ENCODE assay signal across 9 cellular contexts in genomic region chr5:173572431-173573125, GRCh38. TPM values are rescaled to one million over a fixed set of nuclear protein-coding genes. Genes with fewer than 3 reads are reported as not detected.
DNase-seq lines count a peak whose midpoint lies in the region; ATAC-seq and TF ChIP-seq lines count a peak whose summit lies in the region.
"Had no signal": no experiment of that assay in that cellular context is flagged by ENCODE, and none has a peak within 500 bp of the region (broad histone marks: within the 10 kb centered on the region; RNA-seq: fewer than 3 reads in every experiment).

No MANE protein-coding gene starts in this region.

- no peaks in the 10 kb centered on the region for H3K9me1 ChIP-seq in IMR-90 (ENCODE audit: insufficient read depth, low read length)

- no peaks in the 10 kb centered on the region for H3K36me3 ChIP-seq in IMR-90 (ENCODE audit: control insufficient read depth, insufficient read depth, low read length)
- H3K36me3 ChIP-seq in mammary epithelial cell (ENCODE audit: insufficient read depth, low read length), result no peaks in the 10 kb centered on the region
- H3K36me3 ChIP-seq in muscle layer of duodenum (ENCODE audit: control insufficient read depth in 1 of 2, insufficient read depth in 2 of 2, low read length in 2 of 2), result no peaks in the 10 kb centered on the region

- H2AFZ ChIP-seq in IMR-90 (replicated peaks; ENCODE audit: low read length, poor library complexity) (peak overlapping the region; percentile 72), mammary epithelial cell (ENCODE audit: low read depth, low read length) (peak overlapping the region; percentile 83)

- peak overlapping the region; percentile 85 for H2AK5ac ChIP-seq in IMR-90 (ENCODE audit: low read depth, low read length)

- 0 out of 2 replicates have a peak overlapping the region, but pooled peaks have one; percentile 34 for H3K56ac ChIP-seq in IMR-90 (ENCODE audit: extremely low read depth, insufficient read depth, low read length)

- H3K27ac ChIP-seq in IMR-90 (ENCODE audit: insufficient read depth, low read length) (no peak overlapping the region), mammary epithelial cell (ENCODE audit: insufficient read depth, low read depth, low read length) (no peak overlapping the region), muscle layer of duodenum (ENCODE audit: low read length) (no peak overlapping the region)

- H2BK20ac ChIP-seq in IMR-90 (ENCODE audit: low read depth, low read length), result peak overlapping the region; percentile 89

- H3K4me1 ChIP-seq in IMR-90 (ENCODE audit: control insufficient read depth, insufficient read depth, low read length) (peaks cover 3% of the 10 kb centered on the region), mammary epithelial cell (ENCODE audit: insufficient read depth, low read length) (peaks cover 18% of the 10 kb centered on the region), muscle layer of duodenum (ENCODE audit: control insufficient read depth in 1 of 2, insufficient read depth in 2 of 2, low read length in 2 of 2) (peaks cover 0 to 9% of the 10 kb centered on the region in 2 donors)

- peak overlapping the region; percentile 53 for H2AK9ac ChIP-seq in IMR-90 (replicated peaks; ENCODE audit: low read depth, low read length, poor library complexity)

- BruUV-seq in IMR-90 (replicated peaks; lab: Mats Ljungman, UMichigan) (no TSS peak), mammary epithelial cell (replicated peaks; lab: Mats Ljungman, UMichigan) (no TSS peak)

- ATAC-seq in IMR-90 (ENCODE audit: low read depth), result peak; percentile 52
- no peak for ATAC-seq in GM19395 (IDR thresholded peaks at IDR 0.05; ENCODE audit: unreplicated experiment)
- no peak for ATAC-seq in HG03460 (IDR thresholded peaks at IDR 0.05; ENCODE audit: unreplicated experiment)

- DNase-seq in AG04449 (ENCODE audit: low read depth, low spot score) (no peak), IMR-90 (no peak), mammary epithelial cell (no peak), NOMO-1 treated with DMSO at 0.1 percent for 48 hours (lab: John Stamatoyannopoulos, UW; ENCODE audit: unreplicated experiment) (no peak)
- no peak for DNase-seq in effector CD8-positive, alpha-beta T cell (lab: John Stamatoyannopoulos, UW)

- H4K5ac ChIP-seq in IMR-90 (ENCODE audit: low read depth, low read length), result peak overlapping the region; percentile 62

- peak overlapping the region; percentile 84 for H2BK120ac ChIP-seq in IMR-90 (ENCODE audit: low read depth, low read length)

- in situ Hi-C loops in IMR-90 (cut with MboI; ENCODE audit: low sequenced_read_pairs) (loop anchor here (5.0 kb wide), 1 partner anchor 280 kb away; no protein-coding TSS in a partner anchor), mammary epithelial cell (cut with MboI; ENCODE audit: low sequenced_read_pairs in 2 of 2) (loop anchor here (10.0 to 25.0 kb wide), 3 partner anchors 278 to 610 kb away; partner anchors contain the start of genes ATP6V0E1 (in 1 of the 2) and RPL26L1 (in 1 of the 2))

- H4K20me1 ChIP-seq in IMR-90 (ENCODE audit: insufficient read depth, low read length) (no peaks in the 10 kb centered on the region), mammary epithelial cell (ENCODE audit: insufficient read depth, low read length) (no peaks in the 10 kb centered on the region)

- peak overlapping the region; percentile 81 for H4K91ac ChIP-seq in IMR-90 (ENCODE audit: insufficient read depth, low read depth, low read length)

- peak overlapping the region; percentile 40 for H3K14ac ChIP-seq in IMR-90 (replicated peaks; ENCODE audit: low read depth, low read length)

- TF ChIP-seq RAD21 in IMR-90 (IDR thresholded peaks at IDR 0.05; ENCODE audit: low read length), result no peak

- H3K79me2 ChIP-seq in mammary epithelial cell (ENCODE audit: insufficient read depth, low read length), result no peaks in the 10 kb centered on the region

- H3K4me2 ChIP-seq in IMR-90 (ENCODE audit: low read depth, low read length) (peak overlapping the region; percentile 87), mammary epithelial cell (ENCODE audit: insufficient read depth, low read depth, low read length) (peak overlapping the region; percentile 85)

- H3K27me3 ChIP-seq in IMR-90 (ENCODE audit: control insufficient read depth, insufficient read depth, low read length) (no peaks in the 10 kb centered on the region), mammary epithelial cell (ENCODE audit: insufficient read depth, low read length) (no peaks in the 10 kb centered on the region), muscle layer of duodenum (ENCODE audit: low read depth, low read length) (no peaks in the 10 kb centered on the region)

- TF ChIP-seq POLR2A in IMR-90 (IDR thresholded peaks at IDR 0.05; ENCODE audit: low read depth, low read length), result no peak

- peaks cover 2% of the 10 kb centered on the region for H3K9me3 ChIP-seq in IMR-90 (ENCODE audit: control insufficient read depth, insufficient read depth, low read length)
- H3K9me3 ChIP-seq in mammary epithelial cell (replicated peaks; ENCODE audit: insufficient read depth, low read length), result no peaks in the 10 kb centered on the region
- peaks cover 3 to 6% of the 10 kb centered on the region in 2 donors for H3K9me3 ChIP-seq in muscle layer of duodenum (ENCODE audit: control insufficient read depth in 1 of 2, low read length in 2 of 2)

- intact Hi-C loops in IMR-90 (cut with micrococcal nuclease) (loop anchor here (1.0 to 5.0 kb wide), 6 partner anchors 75 to 278 kb away; no protein-coding TSS in a partner anchor), mammary epithelial cell (cut with micrococcal nuclease) (loop anchor here (1.0 to 2.0 kb wide), 4 partner anchors 118 to 406 kb away; no protein-coding TSS in a partner anchor)

- dilution Hi-C loops in IMR-90 (cut with HindIII; ENCODE audit: low sequenced_read_pairs, unreplicated experiment), result no loop called here
- dilution Hi-C loops in mammary epithelial cell (cut with HindIII; ENCODE audit: low sequenced_read_pairs), result no loop called here

- H3K4me3 ChIP-seq in AG04449 (ENCODE audit: low read depth, low read length) (peak overlapping the region; percentile 21; the same call in 1 of the 2 replicates), IMR-90 (ENCODE audit: insufficient read depth, low read depth, low read length) (no peak overlapping the region), mammary epithelial cell (replicated peaks in 1 of 3; ENCODE audit: insufficient read depth in 1 of 3, low read depth in 2 of 3, low read length in 3 of 3) (peak overlapping the region in 1 of 3 experiments; percentile 16), muscle layer of duodenum (ENCODE audit: low read depth in 1 of 2, low read length in 2 of 2) (peak overlapping the region; percentile 37 to 39)
- H3K4me3 ChIP-seq: lung had no signal

- H3K23ac ChIP-seq in IMR-90 (ENCODE audit: low read depth, low read length), result no peak overlapping the region

- peak overlapping the region; percentile 44 for H3K18ac ChIP-seq in IMR-90 (ENCODE audit: low read depth, low read length)

- H3K9ac ChIP-seq in IMR-90 (ENCODE audit: low read depth, low read length), result peak overlapping the region; percentile 53; the same call in 1 of the 2 replicates
- H3K9ac ChIP-seq in mammary epithelial cell (ENCODE audit: insufficient read depth, low read length), result no peak overlapping the region

- no peak for TF ChIP-seq CTCF in AG04449 (IDR thresholded peaks at IDR 0.05; ENCODE audit: insufficient read depth, low read length, missing control alignments)
- no peak for TF ChIP-seq CTCF in IMR-90 (conservative IDR thresholded peaks at IDR 0.05; ENCODE audit: low read depth, low read length)
- no peak for TF ChIP-seq CTCF in mammary epithelial cell (conservative IDR thresholded peaks at IDR 0.05 in 1 of 2, IDR thresholded peaks at IDR 0.05 in 1 of 2; ENCODE audit: extremely low read depth in 1 of 2, insufficient read depth in 1 of 2, low read depth in 1 of 2, low read length in 2 of 2)

- 0% methylated on average over 2 of the region's 6 CpGs; no CpG with 5 or more reads in 1 of the 2 experiments for WGBS in IMR-90 (ENCODE audit: extremely low coverage in 2 of 2, insufficient read length in 1 of 2), 2 experiments
- 4% methylated on average over 6 of the region's 6 CpGs for WGBS in mammary epithelial cell (ENCODE audit: low coverage, missing lambda C conversion rate)

- peak overlapping the region; percentile 72 to 96 for H4K8ac ChIP-seq in IMR-90 (ENCODE audit: low read depth in 2 of 2, low read length in 2 of 2)

- peak overlapping the region; percentile 89 for H3K4ac ChIP-seq in IMR-90 (ENCODE audit: low read depth, low read length)

- POLR2A ChIA-PET in AG04449 (lab: Yijun Ruan, JAX), result interaction anchor here (1.1 to 1.6 kb wide), 2 partner anchors 244 to 245 kb away, joined by 4 to 7 read pairs; partner anchors contain the start of gene STC2
- POLR2A ChIA-PET in IMR-90 (lab: Charles Lee; ENCODE audit: unreplicated experiment), result no interaction called here

- no peaks in the 10 kb centered on the region for H3K79me1 ChIP-seq in IMR-90 (ENCODE audit: low read depth in 1 of 2, low read length in 2 of 2)

- CTCF ChIA-PET in AG04449 (lab: Yijun Ruan, JAX), result interaction anchor here (0.6 to 8.6 kb wide), 57 partner anchors 9 to 745 kb away, joined by 3 to 128 read pairs (median 5); partner anchors contain the start of gene STC2
- CTCF ChIA-PET in IMR-90 (lab: Yijun Ruan, JAX), result interaction anchor here (0.5 to 2.0 kb wide), 17 partner anchors 8 to 280 kb away, joined by 3 to 8 read pairs (median 4); no protein-coding TSS in a partner anchor
- CTCF ChIA-PET in mammary epithelial cell (lab: Charles Lee; ENCODE audit: low non-redundant PET), result interaction anchor here (0.6 to 1.0 kb wide), 3 partner anchors 279 to 864 kb away, joined by 3 to 4 read pairs (median 4); no protein-coding TSS in a partner anchor

- no peak overlapping the region for H2BK5ac ChIP-seq in IMR-90 (ENCODE audit: low read depth, low read length, poor library complexity, severe bottlenecking)

- peak overlapping the region; percentile 86 for H2BK15ac ChIP-seq in IMR-90 (ENCODE audit: low read depth, low read length)

TF ChIP-seq in IMR-90, 13 proteins besides CTCF, POLR2A, EP300 and RAD21 (continues in another document):
- no peak for TF ChIP-seq MAFK (IDR thresholded peaks at IDR 0.05; ENCODE audit: low read depth, low read length)
- TF ChIP-seq MXI1 (IDR thresholded peaks at IDR 0.05; ENCODE audit: borderline replicate concordance, low read depth, low read length), result no peak
- no peak for TF ChIP-seq RFX5 (IDR thresholded peaks at IDR 0.05; ENCODE audit: low read depth, low read length)
- TF ChIP-seq RCOR1 (IDR thresholded peaks at IDR 0.05; ENCODE audit: insufficient replicate concordance, low read length), result no peak
- TF ChIP-seq FOS (IDR thresholded peaks at IDR 0.05; ENCODE audit: low read depth, low read length), result no peak
- no peak for TF ChIP-seq SMC3 (IDR thresholded peaks at IDR 0.05; ENCODE audit: low read depth, low read length)
- no peak for TF ChIP-seq CHD1 (IDR thresholded peaks at IDR 0.05; ENCODE audit: low read depth, low read length)
- TF ChIP-seq MAZ (IDR thresholded peaks at IDR 0.05; ENCODE audit: borderline replicate concordance, low read depth, low read length), result no peak

RNA-seq across cellular contexts. Expression of gene BOD1, which starts 43.9 kb away (rescaled TPM):
- total RNA-seq in IMR-90 (2012; rRNA removed), result 71.7 and 74.7 TPM in 2 replicates
- polyA plus RNA-seq in IMR-90 (2012; rRNA removed), result 48.5 and 57.9 TPM in 2 replicates
- 24.1 and 26.3 TPM in 2 replicates for polyA plus RNA-seq in IMR-90 (2012; cell fraction: cytosol; rRNA removed)
- 36.9 and 116 TPM in 2 replicates for polyA plus RNA-seq in IMR-90 (2012; cell fraction: nucleus; rRNA removed; ENCODE audit: low replicate concordance)
- 10 to 100 TPM; 50.5 to 57.3 TPM for total RNA-seq in mammary epithelial cell
- 41.4 TPM for polyA plus RNA-seq in mammary epithelial cell
- polyA minus RNA-seq in mammary epithelial cell, result 61.8 TPM
